ENCODE assay signal across 1 cellular context in the genomic region with DNA sequence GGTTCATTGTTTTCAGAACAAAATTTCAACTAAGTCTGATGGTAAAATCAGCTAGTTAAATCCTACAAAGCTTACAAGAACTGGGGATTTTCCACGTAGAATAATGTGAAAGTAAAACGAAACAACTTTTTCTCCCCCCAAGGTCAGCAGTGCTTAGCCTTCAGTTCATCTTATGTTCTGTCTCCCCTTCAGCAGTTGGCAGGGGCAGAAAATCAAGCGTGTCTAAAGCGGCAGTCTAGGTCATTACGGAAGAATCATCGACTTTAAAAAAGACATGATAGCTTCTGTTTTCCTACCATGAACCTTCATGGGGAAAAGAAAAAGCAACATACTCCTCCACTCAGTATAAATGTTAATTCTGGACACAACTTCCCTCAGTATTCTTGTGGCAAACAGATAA.
TF ChIP-seq lines count a peak whose summit lies in the region.

No MANE protein-coding gene starts in this region.

TF ChIP-seq in WTC11, 78 proteins besides CTCF, POLR2A, EP300 and RAD21 (continued from another document):
- TF ChIP-seq, protein P1, sequence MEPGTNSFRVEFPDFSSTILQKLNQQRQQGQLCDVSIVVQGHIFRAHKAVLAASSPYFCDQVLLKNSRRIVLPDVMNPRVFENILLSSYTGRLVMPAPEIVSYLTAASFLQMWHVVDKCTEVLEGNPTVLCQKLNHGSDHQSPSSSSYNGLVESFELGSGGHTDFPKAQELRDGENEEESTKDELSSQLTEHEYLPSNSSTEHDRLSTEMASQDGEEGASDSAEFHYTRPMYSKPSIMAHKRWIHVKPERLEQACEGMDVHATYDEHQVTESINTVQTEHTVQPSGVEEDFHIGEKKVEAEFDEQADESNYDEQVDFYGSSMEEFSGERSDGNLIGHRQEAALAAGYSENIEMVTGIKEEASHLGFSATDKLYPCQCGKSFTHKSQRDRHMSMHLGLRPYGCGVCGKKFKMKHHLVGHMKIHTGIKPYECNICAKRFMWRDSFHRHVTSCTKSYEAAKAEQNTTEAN (CRISPR knock-in tag; IDR thresholded peaks at IDR 0.05) = no peak
- TF ChIP-seq, protein P2, sequence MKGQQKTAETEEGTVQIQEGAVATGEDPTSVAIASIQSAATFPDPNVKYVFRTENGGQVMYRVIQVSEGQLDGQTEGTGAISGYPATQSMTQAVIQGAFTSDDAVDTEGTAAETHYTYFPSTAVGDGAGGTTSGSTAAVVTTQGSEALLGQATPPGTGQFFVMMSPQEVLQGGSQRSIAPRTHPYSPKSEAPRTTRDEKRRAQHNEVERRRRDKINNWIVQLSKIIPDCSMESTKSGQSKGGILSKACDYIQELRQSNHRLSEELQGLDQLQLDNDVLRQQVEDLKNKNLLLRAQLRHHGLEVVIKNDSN (CRISPR knock-in tag; IDR thresholded peaks at IDR 0.05) = no peak
- TF ChIP-seq, protein P3, sequence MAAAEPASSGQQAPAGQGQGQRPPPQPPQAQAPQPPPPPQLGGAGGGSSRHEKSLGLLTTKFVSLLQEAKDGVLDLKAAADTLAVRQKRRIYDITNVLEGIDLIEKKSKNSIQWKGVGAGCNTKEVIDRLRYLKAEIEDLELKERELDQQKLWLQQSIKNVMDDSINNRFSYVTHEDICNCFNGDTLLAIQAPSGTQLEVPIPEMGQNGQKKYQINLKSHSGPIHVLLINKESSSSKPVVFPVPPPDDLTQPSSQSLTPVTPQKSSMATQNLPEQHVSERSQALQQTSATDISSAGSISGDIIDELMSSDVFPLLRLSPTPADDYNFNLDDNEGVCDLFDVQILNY (CRISPR knock-in tag; IDR thresholded peaks at IDR 0.05) = no peak
- TF ChIP-seq KAT7 (CRISPR knock-in tag; IDR thresholded peaks at IDR 0.05; ENCODE audit: borderline replicate concordance) (no peak), ZNF671 (CRISPR knock-in tag; IDR thresholded peaks at IDR 0.05) (no peak), SOX15 (CRISPR knock-in tag; IDR thresholded peaks at IDR 0.05) (no peak)
